Comparison of ENCODE assay signal across 1 cellular context in genomic region chr21:45291613-45292398, GRCh38.
TF ChIP-seq lines count a peak whose summit lies in the region.

No MANE protein-coding gene starts in this region.

TF ChIP-seq in HepG2, 621 proteins besides CTCF, POLR2A, EP300 and RAD21 (continued from another document and continues in another):
- TF ChIP-seq TFDP1 (CRISPR knock-in tag; IDR thresholded peaks at IDR 0.05; ENCODE audit: borderline replicate concordance) (no peak), KDM5B (CRISPR knock-in tag; IDR thresholded peaks at IDR 0.05; ENCODE audit: borderline replicate concordance) (0 out of 2 replicates have a peak, but pooled peaks have one; percentile 15), ZBTB7B (CRISPR knock-in tag; IDR thresholded peaks at IDR 0.05) (no peak), CHD4 (IDR thresholded peaks at IDR 0.05; ENCODE audit: borderline replicate concordance, low read length) (no peak), NCOA5 (CRISPR knock-in tag; IDR thresholded peaks at IDR 0.05) (no peak), SYNCRIP (IDR thresholded peaks at IDR 0.05; ENCODE audit: insufficient read depth, low read depth, low read length) (no peak), FOXM1 (CRISPR knock-in tag; IDR thresholded peaks at IDR 0.05) (no peak), JUND (CRISPR knock-in tag; IDR thresholded peaks at IDR 0.05) (0 out of 2 replicates have a peak, but pooled peaks have one; percentile 22), ZKSCAN1 (IDR thresholded peaks at IDR 0.05; ENCODE audit: low read length) (no peak), TBX3 (IDR thresholded peaks at IDR 0.05; ENCODE audit: borderline replicate concordance) (no peak), HNF4G (IDR thresholded peaks at IDR 0.05; ENCODE audit: borderline replicate concordance, low read depth, low read length) (no peak), HNF4G (CRISPR knock-in tag; IDR thresholded peaks at IDR 0.05; ENCODE audit: borderline replicate concordance, low read depth) (no peak), ZNF839 (CRISPR knock-in tag; IDR thresholded peaks at IDR 0.05; ENCODE audit: borderline replicate concordance) (no peak), FOXP4 (CRISPR knock-in tag; IDR thresholded peaks at IDR 0.05) (no peak), NFE2L1 (CRISPR knock-in tag; IDR thresholded peaks at IDR 0.05; ENCODE audit: borderline replicate concordance) (no peak), PBX3 (CRISPR knock-in tag; IDR thresholded peaks at IDR 0.05; ENCODE audit: borderline replicate concordance) (no peak), GTF3A (CRISPR knock-in tag; conservative IDR thresholded peaks at IDR 0.05) (no peak), ZNF761 (CRISPR knock-in tag; conservative IDR thresholded peaks at IDR 0.05) (0 out of 2 replicates have a peak, but pooled peaks have one; percentile 9), ZBTB34 (CRISPR knock-in tag; IDR thresholded peaks at IDR 0.05) (no peak), ZNF572 (CRISPR knock-in tag; IDR thresholded peaks at IDR 0.05) (no peak), RFX5 (IDR thresholded peaks at IDR 0.05; ENCODE audit: low read depth, low read length) (no peak), ATF5 (CRISPR knock-in tag; IDR thresholded peaks at IDR 0.05; ENCODE audit: low read depth) (no peak), ZNF891 (CRISPR knock-in tag; IDR thresholded peaks at IDR 0.05) (no peak), ADNP (CRISPR knock-in tag; IDR thresholded peaks at IDR 0.05) (no peak), ZNF235 (CRISPR knock-in tag; IDR thresholded peaks at IDR 0.05; ENCODE audit: borderline replicate concordance) (0 out of 2 replicates have a peak, but pooled peaks have one; percentile 66), HHEX (CRISPR knock-in tag; IDR thresholded peaks at IDR 0.05) (no peak), REXO4 (CRISPR knock-in tag; IDR thresholded peaks at IDR 0.05; ENCODE audit: borderline replicate concordance) (no peak), RFXANK (CRISPR knock-in tag; IDR thresholded peaks at IDR 0.05) (no peak), ZNF790 (CRISPR knock-in tag; IDR thresholded peaks at IDR 0.05; ENCODE audit: borderline replicate concordance) (0 out of 2 replicates have a peak, but pooled peaks have one; percentile 27), ATF1 (CRISPR knock-in tag; IDR thresholded peaks at IDR 0.05) (no peak), ZNF143 (CRISPR knock-in tag; IDR thresholded peaks at IDR 0.05) (no peak), RXRA (CRISPR knock-in tag; IDR thresholded peaks at IDR 0.05) (no peak; the same call in 1 of the 2 replicates), MEIS2 (CRISPR knock-in tag; IDR thresholded peaks at IDR 0.05) (no peak), ZSCAN29 (CRISPR knock-in tag; conservative IDR thresholded peaks at IDR 0.05) (no peak), ZNF230 (CRISPR knock-in tag; IDR thresholded peaks at IDR 0.05) (no peak), MED1 (CRISPR knock-in tag; IDR thresholded peaks at IDR 0.05) (no peak), ZBTB4 (CRISPR knock-in tag; IDR thresholded peaks at IDR 0.05; ENCODE audit: borderline replicate concordance) (peak; percentile 72; the same call in 1 of the 2 replicates), ATF4 (CRISPR knock-in tag; IDR thresholded peaks at IDR 0.05) (no peak), NKX3-1 (CRISPR knock-in tag; IDR thresholded peaks at IDR 0.05) (no peak), EZH2 (conservative IDR thresholded peaks at IDR 0.05; ENCODE audit: low read depth, low read length) (no peak), AKAP8 (CRISPR knock-in tag; IDR thresholded peaks at IDR 0.05) (peak; percentile 75; the same call in 1 of the 2 replicates), SMAD9 (CRISPR knock-in tag; IDR thresholded peaks at IDR 0.05) (no peak), DRAP1 (CRISPR knock-in tag; IDR thresholded peaks at IDR 0.05) (no peak), ZNF724P (CRISPR knock-in tag; IDR thresholded peaks at IDR 0.05; ENCODE audit: borderline replicate concordance) (no peak), CCAR2 (optimal IDR thresholded peaks at IDR 0.05; ENCODE audit: low read depth, low read length) (no peak), FOXJ3 (CRISPR knock-in tag; IDR thresholded peaks at IDR 0.05; ENCODE audit: borderline replicate concordance) (no peak), ZNF570 (CRISPR knock-in tag; IDR thresholded peaks at IDR 0.05; ENCODE audit: borderline replicate concordance) (no peak), NR3C1 (CRISPR knock-in tag; IDR thresholded peaks at IDR 0.05) (no peak), KDM1A (CRISPR knock-in tag; IDR thresholded peaks at IDR 0.05) (no peak), ZNF431 (CRISPR knock-in tag; IDR thresholded peaks at IDR 0.05; ENCODE audit: borderline replicate concordance, low read depth) (0 out of 2 replicates have a peak, but pooled peaks have one; percentile 19), MED8 (CRISPR knock-in tag; IDR thresholded peaks at IDR 0.05; ENCODE audit: insufficient replicate concordance) (no peak), POGZ (CRISPR knock-in tag; IDR thresholded peaks at IDR 0.05) (0 out of 2 replicates have a peak, but pooled peaks have one; percentile 16), YEATS2 (CRISPR knock-in tag; IDR thresholded peaks at IDR 0.05; ENCODE audit: borderline replicate concordance) (no peak)
- TF ChIP-seq, protein P1, sequence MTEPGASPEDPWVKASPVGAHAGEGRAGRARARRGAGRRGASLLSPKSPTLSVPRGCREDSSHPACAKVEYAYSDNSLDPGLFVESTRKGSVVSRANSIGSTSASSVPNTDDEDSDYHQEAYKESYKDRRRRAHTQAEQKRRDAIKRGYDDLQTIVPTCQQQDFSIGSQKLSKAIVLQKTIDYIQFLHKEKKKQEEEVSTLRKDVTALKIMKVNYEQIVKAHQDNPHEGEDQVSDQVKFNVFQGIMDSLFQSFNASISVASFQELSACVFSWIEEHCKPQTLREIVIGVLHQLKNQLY (CRISPR knock-in tag; IDR thresholded peaks at IDR 0.05) = no peak
- TF ChIP-seq, protein P2, sequence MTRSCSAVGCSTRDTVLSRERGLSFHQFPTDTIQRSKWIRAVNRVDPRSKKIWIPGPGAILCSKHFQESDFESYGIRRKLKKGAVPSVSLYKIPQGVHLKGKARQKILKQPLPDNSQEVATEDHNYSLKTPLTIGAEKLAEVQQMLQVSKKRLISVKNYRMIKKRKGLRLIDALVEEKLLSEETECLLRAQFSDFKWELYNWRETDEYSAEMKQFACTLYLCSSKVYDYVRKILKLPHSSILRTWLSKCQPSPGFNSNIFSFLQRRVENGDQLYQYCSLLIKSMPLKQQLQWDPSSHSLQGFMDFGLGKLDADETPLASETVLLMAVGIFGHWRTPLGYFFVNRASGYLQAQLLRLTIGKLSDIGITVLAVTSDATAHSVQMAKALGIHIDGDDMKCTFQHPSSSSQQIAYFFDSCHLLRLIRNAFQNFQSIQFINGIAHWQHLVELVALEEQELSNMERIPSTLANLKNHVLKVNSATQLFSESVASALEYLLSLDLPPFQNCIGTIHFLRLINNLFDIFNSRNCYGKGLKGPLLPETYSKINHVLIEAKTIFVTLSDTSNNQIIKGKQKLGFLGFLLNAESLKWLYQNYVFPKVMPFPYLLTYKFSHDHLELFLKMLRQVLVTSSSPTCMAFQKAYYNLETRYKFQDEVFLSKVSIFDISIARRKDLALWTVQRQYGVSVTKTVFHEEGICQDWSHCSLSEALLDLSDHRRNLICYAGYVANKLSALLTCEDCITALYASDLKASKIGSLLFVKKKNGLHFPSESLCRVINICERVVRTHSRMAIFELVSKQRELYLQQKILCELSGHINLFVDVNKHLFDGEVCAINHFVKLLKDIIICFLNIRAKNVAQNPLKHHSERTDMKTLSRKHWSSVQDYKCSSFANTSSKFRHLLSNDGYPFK (CRISPR knock-in tag; IDR thresholded peaks at IDR 0.05; ENCODE audit: borderline replicate concordance) = no peak
- TF ChIP-seq, protein P3, sequence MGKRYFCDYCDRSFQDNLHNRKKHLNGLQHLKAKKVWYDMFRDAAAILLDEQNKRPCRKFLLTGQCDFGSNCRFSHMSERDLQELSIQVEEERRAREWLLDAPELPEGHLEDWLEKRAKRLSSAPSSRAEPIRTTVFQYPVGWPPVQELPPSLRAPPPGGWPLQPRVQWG (CRISPR knock-in tag; IDR thresholded peaks at IDR 0.05; ENCODE audit: borderline replicate concordance, low read depth) = no peak
